In genomic region chr10:16242859-16243613, GRCh38 we compare ENCODE assay signal across 22 cellular contexts.
DNase-seq lines count a peak whose midpoint lies in the region; FAIRE-seq and TF ChIP-seq lines count a peak whose summit lies in the region.
"Had no signal": no experiment of that assay in that cellular context is flagged by ENCODE, and none has a peak within 500 bp of the region (broad histone marks: within the 10 kb centered on the region; RNA-seq: fewer than 3 reads in every experiment).

No MANE protein-coding gene starts in this region.

- no peak for TF ChIP-seq POLR2A in H1 (IDR thresholded peaks at IDR 0.05; ENCODE audit: control extremely low read depth in 1 of 2, low read depth in 2 of 2, low read length in 2 of 2)

- H4K91ac ChIP-seq in H1 (replicated peaks; ENCODE audit: insufficient read length, low read length), result peak overlapping the region; percentile 46

- peak overlapping the region; percentile 28; the same call in 1 of the 2 replicates for H3K4me3 ChIP-seq in HUES48 (ENCODE audit: low read depth, low read length)
- peak overlapping the region in 1 of 4 experiments; percentile 32; a peak in 1 of 8 replicates for H3K4me3 ChIP-seq in H1 (ENCODE audit: extremely low read depth in 1 of 4, insufficient read depth in 2 of 4, low read depth in 3 of 4, low read length in 4 of 4)
- peak overlapping the region; percentile 16; the same call in 1 of the 2 replicates for H3K4me3 ChIP-seq in iPS-20b (ENCODE audit: low read length)
- H3K4me3 ChIP-seq: PC-9, SK-N-MC had no signal

- TF ChIP-seq RAD21 in H1 (IDR thresholded peaks at IDR 0.05 in 1 of 2, conservative IDR thresholded peaks at IDR 0.05 in 1 of 2; ENCODE audit: low read depth in 2 of 2, low read length in 2 of 2), result no peak

- H3K9ac ChIP-seq in HUES48 (ENCODE audit: low read depth, low read length), result no peak overlapping the region
- no peak overlapping the region for H3K9ac ChIP-seq in H1 (replicated peaks in 1 of 4; ENCODE audit: extremely low read depth in 1 of 4, low read depth in 3 of 4, low read length in 3 of 4)
- peak overlapping the region; percentile 35; the same call in 1 of the 2 replicates for H3K9ac ChIP-seq in iPS-20b (ENCODE audit: low read depth, low read length)
- H3K9ac ChIP-seq: KMS-11 had no signal

- peak overlapping the region; percentile 73; the same call in 1 of the 2 replicates for H2BK5ac ChIP-seq in H1 (ENCODE audit: low read depth, low read length)

- H3K27me3 ChIP-seq in HUES48 (ENCODE audit: control insufficient read depth, insufficient read depth, low read length) (no peaks in the 10 kb centered on the region), H1 (replicated peaks in 1 of 4; ENCODE audit: control insufficient read depth in 3 of 4, extremely low read depth in 1 of 4, insufficient read depth in 3 of 4, low read length in 3 of 4) (no peaks in the 10 kb centered on the region), iPS-20b (ENCODE audit: insufficient read depth, low read length) (no peaks in the 10 kb centered on the region)
- H3K27me3 ChIP-seq: BE2C had no signal

- no peaks in the 10 kb centered on the region; a peak in 1 of 4 replicates for H3K79me2 ChIP-seq in H1 (ENCODE audit: control insufficient read depth in 1 of 2, insufficient read depth in 2 of 2, low read length in 2 of 2)

- H3K14ac ChIP-seq in H1 (ENCODE audit: insufficient read length), result no peak overlapping the region

- no peak overlapping the region for H2BK15ac ChIP-seq in H1 (ENCODE audit: low read length)

- DNase-seq in H1 (ENCODE audit: low read depth in 1 of 2, low spot score in 2 of 2) (peak in 1 of 2 experiments; percentile 57), T-helper 2 cell (no peak), islet precursor cell (no peak), NCI-H748 treated with DMSO at 0.1 percent for 48 hours (lab: John Stamatoyannopoulos, UW) (no peak), NCI-H187 (lab: John Stamatoyannopoulos, UW) (no peak)
- DNase-seq: BE2C, DMS79, IMR-90, NCI-H1105, NCI-H146, NCI-H2081, NCI-H2171 treated with DMSO at 0.1 percent for 48 hours, NCI-H524 treated with DMSO at 0.1 percent for 48 hours, PC-9, SHP77 treated with DMSO at 0.1 percent for 48 hours, SW 1271 had no signal

- H2AK5ac ChIP-seq in H1 (ENCODE audit: low read depth, low read length), result peak overlapping the region; percentile 84

- no peak overlapping the region for H4K8ac ChIP-seq in H1 (ENCODE audit: extremely low read depth, insufficient read depth, low read length)

- H2AFZ ChIP-seq in H1 (ENCODE audit: low read length), result no peak overlapping the region
- H2AFZ ChIP-seq: PC-9 had no signal

- H3K79me1 ChIP-seq in H1 (ENCODE audit: low read depth, low read length), result no peaks in the 10 kb centered on the region

- TF ChIP-seq CTCF in H1 (IDR thresholded peaks at IDR 0.05; ENCODE audit: control extremely low read depth in 1 of 3, insufficient read depth in 1 of 3, low read depth in 1 of 3, low read length in 3 of 3), result no peak

- H3K9me3 ChIP-seq in HUES48 (ENCODE audit: control insufficient read depth, insufficient read depth, low read length) (peaks cover 13% of the 10 kb centered on the region), H1 (ENCODE audit: insufficient read depth in 2 of 2, low read depth in 1 of 2, low read length in 1 of 2) (peaks cover 7 to 12% of the 10 kb centered on the region in 2 experiments), iPS-20b (ENCODE audit: insufficient read depth, low read depth, low read length) (peaks cover 7% of the 10 kb centered on the region; the same call in 1 of the 2 replicates)
- H3K9me3 ChIP-seq: BE2C had no signal

- no peak overlapping the region for H3K23ac ChIP-seq in H1 (ENCODE audit: insufficient read length)

- no peaks in the 10 kb centered on the region for H3K23me2 ChIP-seq in H1 (ENCODE audit: low read depth, low read length)

- CTCF ChIA-PET in H1 (lab: Charles Lee; ENCODE audit: partially characterized antibody), result interaction anchor here (0.6 to 1.3 kb wide), 2 partner anchors 144 to 182 kb away, joined by 3 read pairs; no protein-coding TSS in a partner anchor

- H3K18ac ChIP-seq in H1 (ENCODE audit: extremely low read depth, low read length), result no peak overlapping the region; the same call in 1 of the 2 replicates

- POLR2A ChIA-PET in H1 (lab: Charles Lee; ENCODE audit: partially characterized antibody), result interaction anchor here (0.5 kb wide), 1 partner anchor 1014 kb away, joined by 4 read pairs; no protein-coding TSS in a partner anchor

- H4K20me1 ChIP-seq in H1 (replicated peaks in 1 of 2; ENCODE audit: control insufficient read depth in 1 of 2, insufficient read depth in 2 of 2, low read length in 2 of 2), result no peaks in the 10 kb centered on the region

- H3K56ac ChIP-seq in H1 (replicated peaks; ENCODE audit: insufficient read length, low read depth, low read length), result no peak overlapping the region

- H2BK12ac ChIP-seq in H1 (ENCODE audit: low read depth, low read length), result peak overlapping the region; percentile 95

- H3K4me1 ChIP-seq in HUES48 (ENCODE audit: control insufficient read depth, insufficient read depth, low read length), result peaks cover 20% of the 10 kb centered on the region
- H3K4me1 ChIP-seq in H1 (replicated peaks in 1 of 4; ENCODE audit: control insufficient read depth in 3 of 4, insufficient read depth in 4 of 4, low read length in 3 of 4), result peaks cover 3 to 10% (median 7%) of the 10 kb centered on the region in 4 experiments; a peak in 5 of 7 replicates
- H3K4me1 ChIP-seq in iPS-20b (ENCODE audit: insufficient read depth, low read length), result peaks cover 20% of the 10 kb centered on the region
- H3K4me1 ChIP-seq: BE2C had no signal

- H3K4me2 ChIP-seq in H1 (ENCODE audit: insufficient read depth in 1 of 2, low read depth in 2 of 2, low read length in 2 of 2), result peak overlapping the region in 1 of 2 experiments; percentile 35; a peak in 1 of 4 replicates
- H3K4me2 ChIP-seq: KMS-11, PC-9 had no signal

- H3K27ac ChIP-seq in HUES48 (ENCODE audit: low read depth, low read length) (peak overlapping the region; percentile 91), H1 (ENCODE audit: low read depth, low read length) (peak overlapping the region; percentile 55), iPS-20b (ENCODE audit: low read length) (peak overlapping the region; percentile 48)
- H3K27ac ChIP-seq: HL-60, KMS-11, PC-9, RWPE1, SK-N-MC had no signal

- H3K4ac ChIP-seq in H1 (replicated peaks; ENCODE audit: insufficient read length, low read depth, low read length), result no peak overlapping the region

- peak; percentile 98 for FAIRE-seq in H1 (lab: Jason Lieb, UNC)

- TF ChIP-seq EP300 in H1 (IDR thresholded peaks at IDR 0.05; ENCODE audit: borderline replicate concordance in 1 of 2, low read depth in 2 of 2, low read length in 2 of 2), result peak in 1 of 2 experiments; percentile 95; a peak in 1 of 3 replicates

- peak overlapping the region; percentile 56 for H2BK120ac ChIP-seq in H1 (replicated peaks; ENCODE audit: low read depth, low read length)

- H3K36me3 ChIP-seq in HUES48 (ENCODE audit: control insufficient read depth, insufficient read depth, low read length), result no peaks in the 10 kb centered on the region; the same call in 1 of the 2 replicates
- H3K36me3 ChIP-seq in H1 (ENCODE audit: control insufficient read depth in 2 of 4, insufficient read depth in 4 of 4, low read length in 3 of 4), result no peaks in the 10 kb centered on the region; a peak in 2 of 8 replicates
- H3K36me3 ChIP-seq in iPS-20b (ENCODE audit: insufficient read depth, low read depth, low read length), result 0 out of 2 replicates have a peak, but pooled peaks cover 9% of the 10 kb centered on the region
- H3K36me3 ChIP-seq: BE2C had no signal

- H4K5ac ChIP-seq in H1 (ENCODE audit: insufficient read length, low read depth, low read length), result peak overlapping the region; percentile 14

- H2BK20ac ChIP-seq in H1 (ENCODE audit: low read length), result peak overlapping the region; percentile 98

TF ChIP-seq in H1, 55 proteins besides CTCF, POLR2A, EP300 and RAD21 (continues in another document):
- TF ChIP-seq E2F6 (IDR thresholded peaks at IDR 0.05) (no peak), SP1 (IDR thresholded peaks at IDR 0.05; ENCODE audit: low read depth, low read length) (peak; percentile 89), SIRT6 (IDR thresholded peaks at IDR 0.05; ENCODE audit: low read length) (no peak), TEAD4 (IDR thresholded peaks at IDR 0.05; ENCODE audit: low read depth, low read length) (peak; percentile 99)
